Comparison of ENCODE assay signal across 8 cellular contexts in the genomic region with DNA sequence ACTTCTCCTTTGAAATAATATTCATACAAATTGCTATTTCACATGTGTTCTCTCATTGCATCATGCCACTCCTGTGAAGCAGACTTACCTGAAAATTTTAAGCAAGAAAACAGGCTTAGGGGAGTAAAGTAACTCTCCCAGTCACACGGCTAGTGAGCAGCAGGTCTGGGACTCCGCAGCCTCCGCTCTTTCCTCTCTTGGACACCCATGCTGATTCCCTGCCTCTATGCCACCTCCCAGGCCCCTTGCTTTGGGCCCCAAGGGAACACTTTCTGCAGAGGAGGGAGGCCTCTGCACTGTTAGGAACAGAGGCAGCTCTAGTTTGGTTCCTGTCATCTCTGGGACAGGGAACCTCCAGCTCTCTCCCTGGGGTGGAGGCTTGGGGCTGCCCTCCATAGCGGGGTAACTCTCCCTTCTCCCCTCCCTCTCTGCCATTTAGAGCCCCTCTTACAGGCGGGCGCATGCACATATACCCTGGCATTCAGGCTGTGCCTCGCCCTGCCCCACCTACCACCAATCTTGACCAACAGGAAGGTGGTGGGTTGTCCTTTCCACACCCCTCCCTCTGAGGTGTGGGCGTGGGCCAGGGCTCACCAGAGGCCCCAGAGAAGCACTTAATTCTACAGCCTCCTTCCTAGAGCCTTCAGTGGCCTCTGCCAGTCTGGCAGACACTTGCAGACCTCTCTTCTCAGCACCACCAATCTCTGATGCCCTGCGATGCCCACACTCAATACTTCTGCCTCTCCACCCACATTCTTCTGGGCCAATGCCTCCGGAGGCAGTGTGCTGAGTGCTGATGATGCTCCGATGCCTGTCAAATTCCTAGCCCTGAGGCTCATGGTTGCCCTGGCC. TPM values are rescaled to one million over a fixed set of nuclear protein-coding genes. Genes with fewer than 3 reads are reported as not detected.
DNase-seq lines count a peak whose midpoint lies in the region; ATAC-seq, FAIRE-seq and TF ChIP-seq lines count a peak whose summit lies in the region.

A gene with protein sequence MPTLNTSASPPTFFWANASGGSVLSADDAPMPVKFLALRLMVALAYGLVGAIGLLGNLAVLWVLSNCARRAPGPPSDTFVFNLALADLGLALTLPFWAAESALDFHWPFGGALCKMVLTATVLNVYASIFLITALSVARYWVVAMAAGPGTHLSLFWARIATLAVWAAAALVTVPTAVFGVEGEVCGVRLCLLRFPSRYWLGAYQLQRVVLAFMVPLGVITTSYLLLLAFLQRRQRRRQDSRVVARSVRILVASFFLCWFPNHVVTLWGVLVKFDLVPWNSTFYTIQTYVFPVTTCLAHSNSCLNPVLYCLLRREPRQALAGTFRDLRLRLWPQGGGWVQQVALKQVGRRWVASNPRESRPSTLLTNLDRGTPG (plus strand): TSS at position 646 of the 852 bp plus-strand sequence. CDS start 72 bp downstream, at position 718.

- no peak for FAIRE-seq in bronchial epithelial cell (lab: Jason Lieb, UNC)

- peak; percentile 51 for TF ChIP-seq POLR2A in NB4 (IDR thresholded peaks at IDR 0.05; ENCODE audit: extremely low read depth, insufficient read length)

- H3K4me3 Mint-ChIP-seq in naive thymus-derived CD8-positive, alpha-beta T cell: peak within 1 kb of the TSS in 6 of 10 donors; percentile 5 to 73 (median 45)

- peaks cover 0 to 3% (median 0%) of the 10 kb centered on the region in 3 donors for H3K36me3 Mint-ChIP-seq in naive thymus-derived CD8-positive, alpha-beta T cell

- DNase-seq in G401 (ENCODE audit: low spot score): peak; percentile 36
- peak; percentile 85 for DNase-seq in NB4 (ENCODE audit: low read depth)
- peak; percentile 38 for DNase-seq in bronchial epithelial cell (ENCODE audit: low read depth)
- DNase-seq in naive thymus-derived CD8-positive, alpha-beta T cell: no peak
- no peak for DNase-seq in NK-92 treated with Interleukin-12 subunit alpha and Interleukin-12 subunit beta, amount 100 ng/mL, for 24 hours (lab: John Stamatoyannopoulos, UW)
- DNase-seq in stimulated activated CD4-positive, alpha-beta T cell treated with anti-CD3 and anti-CD28 coated beads, Interleukin-4, amount 100 ng/mL, for 24 hours: no peak

- POLR2A ChIA-PET in naive thymus-derived CD8-positive, alpha-beta T cell (lab: Charles Lee): interaction anchor here (0.6 to 6.9 kb wide), 10 partner anchors 19 to 46 kb away, joined by 3 to 83 read pairs (median 6); a partner anchor contains a TSS

- no peaks in the 10 kb centered on the region for H3K9me3 Mint-ChIP-seq in naive thymus-derived CD8-positive, alpha-beta T cell

- no peak for ATAC-seq in naive thymus-derived CD8-positive, alpha-beta T cell
- no peak for ATAC-seq in HG03439 (IDR thresholded peaks at IDR 0.05; ENCODE audit: unreplicated experiment)
- ATAC-seq in GM18519 (IDR thresholded peaks at IDR 0.05; ENCODE audit: low FRiP score, unreplicated experiment): no peak

- no peaks in the 10 kb centered on the region for H3K27me3 ChIP-seq in bronchial epithelial cell (ENCODE audit: control insufficient read depth, insufficient read depth, low read length)

- H3K4me1 Mint-ChIP-seq in naive thymus-derived CD8-positive, alpha-beta T cell: peaks cover 23 to 76% (median 66%) of the 10 kb centered on the region in 4 donors

- in situ Hi-C loops in G401 (cut with HindIII; ENCODE audit: low sequenced_read_pairs): loop anchor here (10.0 kb wide), 1 partner anchor 194 kb away; no protein-coding TSS in a partner anchor

- H3K27ac Mint-ChIP-seq in naive thymus-derived CD8-positive, alpha-beta T cell: peak within 1 kb of the TSS; percentile 64 to 96 (median 85)

- H3K36me3 ChIP-seq in bronchial epithelial cell (ENCODE audit: control insufficient read depth, insufficient read depth, low read length): no peaks in the 10 kb centered on the region

- TF ChIP-seq CTCF in NB4 (IDR thresholded peaks at IDR 0.05; ENCODE audit: low read depth, low read length) (no peak), bronchial epithelial cell (IDR thresholded peaks at IDR 0.05; ENCODE audit: insufficient read depth, low read length, severe bottlenecking) (no peak)

- H3K4me3 ChIP-seq in NB4 (ENCODE audit: low read depth, low read length) (peak within 1 kb of the TSS; percentile 22), bronchial epithelial cell (ENCODE audit: low read depth, low read length) (no peak within 1 kb of the TSS)

- H3K27me3 Mint-ChIP-seq in naive thymus-derived CD8-positive, alpha-beta T cell: no peaks in the 10 kb centered on the region

RNA-seq across cellular contexts. Expression of the gene that starts here (rescaled TPM):
- total RNA-seq in G401 (2014; rRNA removed; shearing (Covaris generic)): not detected in 2 replicates
- total RNA-seq in bronchial epithelial cell: not detected in 2 replicates
- total RNA-seq in naive thymus-derived CD8-positive, alpha-beta T cell: not detected
- under 1 TPM in 1 of 3 donors, not detected in 2; 0.46 TPM for polyA plus RNA-seq in naive thymus-derived CD8-positive, alpha-beta T cell

Comparison
In these comparisons a context has a peak if more than half of its experiments do, and no peak if none do; other contexts are left out.
1. Peak in DNase-seq in G401; RNA of the gene not detected or under 1 TPM.
2. Peak in DNase-seq in bronchial epithelial cell; RNA of the gene not detected or under 1 TPM.